8 cellular contexts compared by ENCODE assay signal in genomic region chr13:28819046-28819747, GRCh38. TPM values are rescaled to one million over a fixed set of nuclear protein-coding genes. Genes with fewer than 3 reads are reported as not detected.
A peak's percentile ranks its signal among the peaks of the same experiment; 100 is the strongest.
DNase-seq lines count a peak whose midpoint lies in the region; ATAC-seq and TF ChIP-seq lines count a peak whose summit lies in the region.

No MANE protein-coding gene starts in this region.

- H3K27ac ChIP-seq in osteoblast (ENCODE audit: low read depth, low read length) = no peak overlapping the region
- no peak overlapping the region for H3K27ac ChIP-seq in PC-9
- H3K27ac ChIP-seq in prostate gland = no peak overlapping the region

- H3K27me3 ChIP-seq in endocrine pancreas (ENCODE audit: control insufficient read depth, insufficient read depth, low read length) (no peaks in the 10 kb centered on the region), osteoblast (ENCODE audit: insufficient read depth, low read length) (peaks cover 38% of the 10 kb centered on the region), PC-9 (ENCODE audit: insufficient read depth, low read depth) (peaks cover 38% of the 10 kb centered on the region), prostate gland (replicated peaks; ENCODE audit: insufficient read depth) (peaks cover 4% of the 10 kb centered on the region)

- no peaks in the 10 kb centered on the region for H3F3A ChIP-seq in PC-9 (ENCODE audit: insufficient read depth, low read depth)

- CTCF ChIA-PET in PC-9 (lab: Charles Lee) = no interaction called here

- H3K9me3 ChIP-seq in endocrine pancreas (ENCODE audit: control insufficient read depth, low read length) (no peaks in the 10 kb centered on the region), osteoblast (ENCODE audit: low read depth, low read length) (no peaks in the 10 kb centered on the region), PC-9 (ENCODE audit: insufficient read depth, low read depth) (no peaks in the 10 kb centered on the region), prostate gland (no peaks in the 10 kb centered on the region)

- H3K4me3 ChIP-seq in endocrine pancreas (ENCODE audit: control insufficient read depth, insufficient read depth, low read length) (peak overlapping the region; percentile 91), osteoblast (ENCODE audit: insufficient read depth, low read length) (peak overlapping the region; percentile 28), PC-9 (no peak overlapping the region), prostate gland (peak overlapping the region in 1 of 2 donors; percentile 13)

- peak overlapping the region; percentile 61 for H3K4me2 ChIP-seq in osteoblast (ENCODE audit: insufficient read depth, low read length)
- no peak overlapping the region for H3K4me2 ChIP-seq in PC-9

- H3K36me3 ChIP-seq in endocrine pancreas (ENCODE audit: control insufficient read depth, insufficient read depth, low read length) (no peaks in the 10 kb centered on the region), osteoblast (ENCODE audit: insufficient read depth, low read length) (no peaks in the 10 kb centered on the region), PC-9 (ENCODE audit: low read depth) (no peaks in the 10 kb centered on the region), prostate gland (no peaks in the 10 kb centered on the region)

- H2AFZ ChIP-seq in osteoblast (ENCODE audit: low read length) (peak overlapping the region; percentile 72), PC-9 (no peak overlapping the region)

- TF ChIP-seq CTCF in osteoblast (IDR thresholded peaks at IDR 0.05; ENCODE audit: extremely low read depth, low read depth, low read length) = no peak
- TF ChIP-seq CTCF in PC-9 (conservative IDR thresholded peaks at IDR 0.05) = no peak
- no peak for TF ChIP-seq CTCF in prostate gland (IDR thresholded peaks at IDR 0.05)

- DNase-seq in Daoy (ENCODE audit: low read depth) (peak; percentile 25), LHCN-M2 (ENCODE audit: low read depth) (peak; percentile 12), osteoblast (ENCODE audit: insufficient read length, low spot score, missing footprints) (no peak), PC-9 (no peak), NCI-H146 treated with DMSO at 0.1 percent for 48 hours (lab: John Stamatoyannopoulos, UW; ENCODE audit: unreplicated experiment) (no peak), prostate gland (ENCODE audit: low spot score) (no peak)

- H3K4me1 ChIP-seq in endocrine pancreas (ENCODE audit: control insufficient read depth, insufficient read depth, low read length) = no peaks in the 10 kb centered on the region
- peaks cover 6% of the 10 kb centered on the region for H3K4me1 ChIP-seq in osteoblast (ENCODE audit: insufficient read depth, low read length)
- H3K4me1 ChIP-seq in PC-9 (replicated peaks; ENCODE audit: insufficient read depth) = no peaks in the 10 kb centered on the region
- no peaks in the 10 kb centered on the region for H3K4me1 ChIP-seq in prostate gland (replicated peaks)

- POLR2A ChIA-PET in PC-9 (lab: Charles Lee; ENCODE audit: unreplicated experiment) = no interaction called here

- no peak for TF ChIP-seq POLR2A in prostate gland (IDR thresholded peaks at IDR 0.05)

- no peak for ATAC-seq in HG02588 (IDR thresholded peaks at IDR 0.05; ENCODE audit: unreplicated experiment)

- peak overlapping the region; percentile 65 for H3K9ac ChIP-seq in endocrine pancreas (ENCODE audit: control insufficient read depth, insufficient read depth, low read length)

- WGBS in prostate gland = 3% methylated on average over 29 of the region's 29 CpGs

- no TSS peak for BruUV-seq in PC-9 (replicated peaks; lab: Mats Ljungman, UMichigan)

- no peaks in the 10 kb centered on the region for H3K79me2 ChIP-seq in osteoblast (ENCODE audit: insufficient read depth, low read length)
- no peaks in the 10 kb centered on the region for H3K79me2 ChIP-seq in PC-9 (ENCODE audit: low read depth)

- H4K20me1 ChIP-seq in osteoblast (ENCODE audit: insufficient read depth, low read length) (no peaks in the 10 kb centered on the region), PC-9 (ENCODE audit: insufficient read depth) (no peaks in the 10 kb centered on the region)

- H3K9me2 ChIP-seq in PC-9 (ENCODE audit: insufficient read depth) = no peaks in the 10 kb centered on the region

- intact Hi-C loops in PC-9 (cut with micrococcal nuclease; ENCODE audit: unreplicated experiment) (no loop called here), prostate gland (cut with DNase I) (no loop called here)

RNA-seq across cellular contexts. Expression of gene MTUS2, which starts 0.9 kb away (rescaled TPM):
- total RNA-seq in Daoy (2014; rRNA removed; shearing (Covaris generic)) = under 0.01 and 0.21 TPM in 2 replicates
- total RNA-seq in LHCN-M2 (2014; rRNA removed) (not detected in 2 replicates), osteoblast (under 0.01 and 0.36 TPM in 2 replicates), PC-9 (2021) (not detected in 2 replicates), prostate gland (1 to 10 TPM; 1.6 to 4.8 TPM)
- 0.11 TPM for polyA plus RNA-seq in LHCN-M2 (2012)

Comparison
In these comparisons a context has a peak if more than half of its experiments do, and no peak if none do; other contexts are left out.
1. DNase-seq: peak in Daoy (single experiment) and LHCN-M2 (single experiment); none in osteoblast (single experiment), PC-9 (0 of 2), NCI-H146 treated with DMSO at 0.1 percent for 48 hours (single experiment) and prostate gland (single experiment).